In the genomic region with DNA sequence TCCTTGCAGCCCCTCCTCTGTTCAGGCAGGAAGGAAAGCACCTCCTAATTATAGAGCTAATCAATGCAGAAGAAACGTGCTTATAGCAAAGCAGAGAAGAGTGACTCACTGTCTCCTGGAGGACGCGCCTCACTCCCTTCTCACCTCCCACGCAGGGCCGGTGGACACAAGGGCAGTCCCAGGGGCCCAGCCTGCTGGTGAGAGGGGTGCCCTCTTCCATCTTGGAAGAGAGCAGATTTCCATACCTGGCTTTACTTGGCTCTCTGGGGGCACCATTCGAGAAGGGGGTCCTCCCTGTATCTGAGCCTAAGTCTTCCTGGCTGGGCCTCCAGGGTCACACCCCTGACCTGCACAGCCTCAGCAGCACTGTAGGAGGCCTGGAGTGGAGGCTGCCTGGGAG, we compare ENCODE assay signal across 1 cellular context.
TF ChIP-seq lines count a peak whose summit lies in the region.

No MANE protein-coding gene starts in this region.

TF ChIP-seq in IMR-90, 13 proteins besides CTCF, POLR2A, EP300 and RAD21 (continued from another document):
- no peak for TF ChIP-seq SMC3 (IDR thresholded peaks at IDR 0.05; ENCODE audit: low read depth, low read length)
- no peak for TF ChIP-seq CEBPB (IDR thresholded peaks at IDR 0.05; ENCODE audit: low read depth, low read length)
